Comparison of ENCODE assay signal across 2 cellular contexts in genomic region chr12:23830210-23830609, GRCh38.
TF ChIP-seq lines count a peak whose summit lies in the region.

No MANE protein-coding gene starts in this region.

TF ChIP-seq in HepG2, 621 proteins besides CTCF, POLR2A, EP300 and RAD21 (continued from another document):
- TF ChIP-seq ZNF570 (CRISPR knock-in tag; IDR thresholded peaks at IDR 0.05; ENCODE audit: borderline replicate concordance) (no peak), CEBPB (IDR thresholded peaks at IDR 0.05; ENCODE audit: borderline replicate concordance, low read depth, low read length) (no peak), ZKSCAN5 (CRISPR knock-in tag; IDR thresholded peaks at IDR 0.05) (no peak), ZSCAN5A (CRISPR knock-in tag; IDR thresholded peaks at IDR 0.05; ENCODE audit: borderline replicate concordance) (no peak), ZNF317 (CRISPR knock-in tag; IDR thresholded peaks at IDR 0.05) (no peak), TSC22D2 (CRISPR knock-in tag; IDR thresholded peaks at IDR 0.05; ENCODE audit: borderline replicate concordance) (no peak), ZNF383 (CRISPR knock-in tag; IDR thresholded peaks at IDR 0.05; ENCODE audit: borderline replicate concordance) (no peak)

TF ChIP-seq in H1, 55 proteins besides CTCF, POLR2A, EP300 and RAD21 (continued from another document):
- TF ChIP-seq BRCA1 (IDR thresholded peaks at IDR 0.05; ENCODE audit: low read depth, low read length) (no peak), NRF1 (IDR thresholded peaks at IDR 0.05; ENCODE audit: low read depth, low read length) (no peak), CHD2 (IDR thresholded peaks at IDR 0.05; ENCODE audit: low read length) (no peak), SRF (IDR thresholded peaks at IDR 0.05; ENCODE audit: low read depth, low read length) (no peak), GABPA (IDR thresholded peaks at IDR 0.05; ENCODE audit: borderline replicate concordance, insufficient read depth, low read length) (no peak), SP4 (IDR thresholded peaks at IDR 0.05; ENCODE audit: low read length) (no peak), RFX5 (IDR thresholded peaks at IDR 0.05; ENCODE audit: borderline replicate concordance, low read depth, low read length) (no peak), BCL11A (IDR thresholded peaks at IDR 0.05; ENCODE audit: low read depth in 2 of 2, low read length in 2 of 2) (no peak), RXRA (IDR thresholded peaks at IDR 0.05; ENCODE audit: insufficient read depth, low read depth, low read length) (no peak), CBX8 (IDR thresholded peaks at IDR 0.05; ENCODE audit: borderline replicate concordance, low read depth, low read length) (no peak), TAF1 (IDR thresholded peaks at IDR 0.05; ENCODE audit: low read depth, low read length) (no peak)
